In genomic region chr1:181021811-181022434, GRCh38 we compare ENCODE assay signal across 8 cellular contexts. TPM values are rescaled to one million over a fixed set of nuclear protein-coding genes. Genes with fewer than 3 reads are reported as not detected.
DNase-seq lines count a peak whose midpoint lies in the region; ATAC-seq and TF ChIP-seq lines count a peak whose summit lies in the region.

No MANE protein-coding gene starts in this region.

- POLR2A ChIA-PET in BJ (lab: Charles Lee) = interaction anchor here (0.6 to 0.7 kb wide), 4 partner anchors 10 to 138 kb away, joined by 3 to 21 read pairs (median 14); no protein-coding TSS in a partner anchor

- H3K9me3 Mint-ChIP-seq in activated T-cell treated with anti-CD3 and anti-CD28 coated beads, Interleukin-2, amount 50 U/mL, for 72 hours = no peaks in the 10 kb centered on the region
- no peaks in the 10 kb centered on the region for H3K9me3 Mint-ChIP-seq in stimulated activated memory B cell treated with anti-CD40 and anti-IgM and Interleukin-4, amounts not matched to agents 10 μg/mL and 1 μg/mL and 100 μg/mL, for 72 hours

- no peak for DNase-seq in BJ (ENCODE audit: low read depth)
- peak; percentile 62 to 65 for DNase-seq in activated T-cell treated with anti-CD3 and anti-CD28 coated beads, Interleukin-2, amount 50 U/mL, for 72 hours

- ATAC-seq in HG03439 (IDR thresholded peaks at IDR 0.05; ENCODE audit: unreplicated experiment) = peak; percentile 19
- ATAC-seq in activated T-cell treated with anti-CD3 and anti-CD28 coated beads, Interleukin-2, amount 50 U/mL, for 72 hours (replicated peaks in 1 of 2) = peak; percentile 56 to 61
- peak; percentile 42 for ATAC-seq in esophagus mucosa
- peak; percentile 38 for ATAC-seq in stimulated activated memory B cell treated with anti-CD40 and anti-IgM and Interleukin-4, amounts not matched to agents 10 μg/mL and 1 μg/mL and 100 μg/mL, for 72 hours

- H3K27ac ChIP-seq in OCI-LY1 (ENCODE audit: low read depth, low read length, poor library complexity, severe bottlenecking) = peak overlapping the region; percentile 33

- peaks cover 5 to 12% of the 10 kb centered on the region in 2 donors for H3K36me3 Mint-ChIP-seq in activated T-cell treated with anti-CD3 and anti-CD28 coated beads, Interleukin-2, amount 50 U/mL, for 72 hours (ENCODE audit: insufficient read depth in 2 of 2)
- peaks cover 11% of the 10 kb centered on the region for H3K36me3 Mint-ChIP-seq in stimulated activated memory B cell treated with anti-CD40 and anti-IgM and Interleukin-4, amounts not matched to agents 10 μg/mL and 1 μg/mL and 100 μg/mL, for 72 hours

- H3K9ac ChIP-seq in OCI-LY1 (ENCODE audit: low read length) = peak overlapping the region; percentile 79
- peak overlapping the region; percentile 83 for H3K9ac ChIP-seq in mucosa of stomach (ENCODE audit: low read length)

- peak overlapping the region; percentile 94 for H3K27ac Mint-ChIP-seq in activated T-cell treated with anti-CD3 and anti-CD28 coated beads, Interleukin-2, amount 50 U/mL, for 72 hours
- H3K27ac Mint-ChIP-seq in stimulated activated memory B cell treated with anti-CD40 and anti-IgM and Interleukin-4, amounts not matched to agents 10 μg/mL and 1 μg/mL and 100 μg/mL, for 72 hours = peak overlapping the region; percentile 82

- H3K79me2 ChIP-seq in OCI-LY1 (ENCODE audit: insufficient read depth, low read length) = peaks cover 23% of the 10 kb centered on the region

- no peaks in the 10 kb centered on the region for H3F3A ChIP-seq in OCI-LY1 (ENCODE audit: insufficient read depth, low read length)

- H4K20me1 ChIP-seq in OCI-LY1 (ENCODE audit: insufficient read depth, low read length) = no peaks in the 10 kb centered on the region; the same call in 1 of the 2 replicates

- H3K4me3 Mint-ChIP-seq in activated T-cell treated with anti-CD3 and anti-CD28 coated beads, Interleukin-2, amount 50 U/mL, for 72 hours = peak overlapping the region; percentile 95 to 97
- H3K4me3 Mint-ChIP-seq in stimulated activated memory B cell treated with anti-CD40 and anti-IgM and Interleukin-4, amounts not matched to agents 10 μg/mL and 1 μg/mL and 100 μg/mL, for 72 hours = peak overlapping the region; percentile 88

- H3K27me3 Mint-ChIP-seq in activated T-cell treated with anti-CD3 and anti-CD28 coated beads, Interleukin-2, amount 50 U/mL, for 72 hours (ENCODE audit: low read depth) = no peaks in the 10 kb centered on the region
- H3K27me3 Mint-ChIP-seq in stimulated activated memory B cell treated with anti-CD40 and anti-IgM and Interleukin-4, amounts not matched to agents 10 μg/mL and 1 μg/mL and 100 μg/mL, for 72 hours = no peaks in the 10 kb centered on the region

- H3K9me3 ChIP-seq in OCI-LY1 (ENCODE audit: low read length) = no peaks in the 10 kb centered on the region
- no peaks in the 10 kb centered on the region for H3K9me3 ChIP-seq in mucosa of stomach (ENCODE audit: control insufficient read depth, low read length)

- H2AFZ ChIP-seq in OCI-LY1 (ENCODE audit: low read length) = no peak overlapping the region

- peaks cover 34% of the 10 kb centered on the region for H3K4me1 Mint-ChIP-seq in activated T-cell treated with anti-CD3 and anti-CD28 coated beads, Interleukin-2, amount 50 U/mL, for 72 hours (ENCODE audit: low read depth)
- peaks cover 26% of the 10 kb centered on the region for H3K4me1 Mint-ChIP-seq in stimulated activated memory B cell treated with anti-CD40 and anti-IgM and Interleukin-4, amounts not matched to agents 10 μg/mL and 1 μg/mL and 100 μg/mL, for 72 hours

- H3K27me3 ChIP-seq in BJ (ENCODE audit: control insufficient read depth, insufficient read depth, low read length) = no peaks in the 10 kb centered on the region
- no peaks in the 10 kb centered on the region for H3K27me3 ChIP-seq in OCI-LY1 (ENCODE audit: insufficient read depth, low read length)
- H3K27me3 ChIP-seq in mucosa of stomach (ENCODE audit: control insufficient read depth, insufficient read depth, low read length) = no peaks in the 10 kb centered on the region

- H3K9me2 ChIP-seq in OCI-LY1 (ENCODE audit: low read depth, low read length) = no peaks in the 10 kb centered on the region

- H3K4me1 ChIP-seq in OCI-LY1 (ENCODE audit: insufficient read depth, low read length, severe bottlenecking) (peaks cover 15% of the 10 kb centered on the region), mucosa of stomach (ENCODE audit: control insufficient read depth, insufficient read depth, low read length) (peaks cover 7% of the 10 kb centered on the region)

- no peaks in the 10 kb centered on the region; the same call in none of the 2 replicates for H3K36me3 ChIP-seq in BJ (ENCODE audit: control insufficient read depth, insufficient read depth, low read length)
- no peaks in the 10 kb centered on the region for H3K36me3 ChIP-seq in OCI-LY1 (ENCODE audit: insufficient read depth, low read length)
- no peaks in the 10 kb centered on the region for H3K36me3 ChIP-seq in mucosa of stomach (ENCODE audit: control insufficient read depth, insufficient read depth, low read length)

- TF ChIP-seq POLR2A in GM19099 (IDR thresholded peaks at IDR 0.05; ENCODE audit: extremely low read depth, insufficient read length, low read depth) = peak; percentile 52

- CTCF ChIA-PET in BJ (lab: Yijun Ruan, JAX) = interaction anchor here (0.8 to 3.3 kb wide), 4 partner anchors 11 to 144 kb away, joined by 3 to 23 read pairs (median 4); no protein-coding TSS in a partner anchor

- H3K4me3 ChIP-seq in BJ (ENCODE audit: low read depth, low read length) (peak overlapping the region; percentile 84), OCI-LY1 (ENCODE audit: low read depth, low read length, poor library complexity, severe bottlenecking) (peak overlapping the region; percentile 94), mucosa of stomach (ENCODE audit: low read length) (peak overlapping the region; percentile 66)

- peak overlapping the region; percentile 99 for H3K4me2 ChIP-seq in OCI-LY1 (ENCODE audit: low read length)

- TF ChIP-seq CTCF in BJ (IDR thresholded peaks at IDR 0.05; ENCODE audit: insufficient read depth, low read depth, low read length) (no peak), OCI-LY1 (IDR thresholded peaks at IDR 0.05; ENCODE audit: low read length) (no peak)

RNA-seq across cellular contexts. Expression of gene STX6, which starts 0.7 kb away (rescaled TPM):
- 21.6 and 24.8 TPM in 2 replicates for polyA plus RNA-seq in BJ (2011; rRNA removed)
- polyA minus RNA-seq in BJ (2011; rRNA and poly(A)+ RNA removed) = 19.9 and 27.5 TPM in 2 replicates
- 10 to 100 TPM; 20.9 to 21.5 TPM for total RNA-seq in activated T-cell treated with anti-CD3 and anti-CD28 coated beads, Interleukin-2, amount 50 U/mL, for 72 hours
- total RNA-seq in esophagus mucosa = 26.3 TPM

RNA-seq across cellular contexts. Expression of gene MR1, which starts 11.9 kb away (rescaled TPM):
- 25.0 and 36.2 TPM in 2 replicates for polyA plus RNA-seq in BJ (2011; rRNA removed)
- polyA minus RNA-seq in BJ (2011; rRNA and poly(A)+ RNA removed) = 10.3 and 15.8 TPM in 2 replicates
- total RNA-seq in activated T-cell treated with anti-CD3 and anti-CD28 coated beads, Interleukin-2, amount 50 U/mL, for 72 hours = 10 to 100 TPM; 48.9 to 49.9 TPM
- total RNA-seq in esophagus mucosa = 16.3 TPM
